In genomic region chr2:241148891-241149674, GRCh38 we compare ENCODE assay signal across 1 cellular context.
TF ChIP-seq lines count a peak whose summit lies in the region.

PASK (minus strand) TSS chr2:241149472; CDS start chr2:241143032, 6,440 bp downstream.

TF ChIP-seq in HCT116, 20 proteins besides CTCF, POLR2A, EP300 and RAD21 (continued from another document):
- TF ChIP-seq EZH2 (IDR thresholded peaks at IDR 0.05): no peak
- no peak for TF ChIP-seq CEBPB (IDR thresholded peaks at IDR 0.05; ENCODE audit: low read depth)
- peak; percentile 78 for TF ChIP-seq EGR1 (IDR thresholded peaks at IDR 0.05; ENCODE audit: low read depth)
- TF ChIP-seq ELF1 (IDR thresholded peaks at IDR 0.05; ENCODE audit: borderline replicate concordance, low read depth): no peak
- TF ChIP-seq EZH2phosphoT487 (IDR thresholded peaks at IDR 0.05; ENCODE audit: borderline replicate concordance): no peak
- TF ChIP-seq YY1 (IDR thresholded peaks at IDR 0.05; ENCODE audit: extremely low read depth, insufficient replicate concordance, low read depth, low read length): peak; percentile 74
- TF ChIP-seq SP1 (IDR thresholded peaks at IDR 0.05; ENCODE audit: low read depth): peak; percentile 93
- peak; percentile 55 for TF ChIP-seq POLR2AphosphoS5 (IDR thresholded peaks at IDR 0.05; ENCODE audit: low read depth, low read length)
- TF ChIP-seq TCF7L2 (IDR thresholded peaks at IDR 0.05; ENCODE audit: borderline replicate concordance, extremely low read depth, insufficient read depth, insufficient read length): peak; percentile 95
- TF ChIP-seq SRF (IDR thresholded peaks at IDR 0.05; ENCODE audit: low read depth): no peak
- peak; percentile 83 for TF ChIP-seq SIN3A (IDR thresholded peaks at IDR 0.05; ENCODE audit: low read depth)
- TF ChIP-seq ZFX (IDR thresholded peaks at IDR 0.05): peak; percentile 83
- TF ChIP-seq FOSL1 (IDR thresholded peaks at IDR 0.05; ENCODE audit: low read depth): no peak
